2 cellular contexts compared by ENCODE assay signal in the genomic region with DNA sequence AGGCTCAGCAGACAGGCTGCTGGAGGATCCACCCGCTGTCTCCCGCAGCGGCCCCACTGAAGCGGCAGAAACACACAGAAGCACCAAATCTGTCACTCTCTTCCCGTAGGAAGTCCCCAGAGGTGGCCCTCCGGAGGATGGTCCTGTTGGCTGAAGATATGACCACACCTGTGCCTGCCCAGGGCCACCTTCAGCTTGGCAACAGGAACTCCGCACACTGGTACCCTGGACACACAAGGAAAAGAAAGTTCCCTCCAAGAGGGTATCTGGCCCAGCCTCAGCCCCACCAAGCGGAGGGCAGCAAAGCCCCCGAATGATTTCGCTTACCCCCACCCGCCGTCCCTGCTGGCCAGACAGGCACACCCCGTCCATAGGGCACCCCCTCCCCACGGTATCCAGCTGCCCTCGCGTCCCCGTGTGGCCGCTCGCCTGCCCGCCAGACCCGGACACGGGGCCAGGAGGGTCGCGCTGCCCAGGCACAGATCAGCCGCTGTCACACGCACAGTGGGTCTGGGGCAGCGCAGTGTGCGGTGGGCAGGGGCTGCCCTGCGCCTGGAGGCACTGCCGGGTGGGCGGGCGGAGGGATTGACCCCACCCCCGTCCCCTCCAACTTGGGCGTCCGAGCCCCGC.
TF ChIP-seq lines count a peak whose summit lies in the region.

No MANE protein-coding gene starts in this region.

TF ChIP-seq in K562, 482 proteins besides CTCF, POLR2A, EP300 and RAD21:
- TF ChIP-seq, protein P1, sequence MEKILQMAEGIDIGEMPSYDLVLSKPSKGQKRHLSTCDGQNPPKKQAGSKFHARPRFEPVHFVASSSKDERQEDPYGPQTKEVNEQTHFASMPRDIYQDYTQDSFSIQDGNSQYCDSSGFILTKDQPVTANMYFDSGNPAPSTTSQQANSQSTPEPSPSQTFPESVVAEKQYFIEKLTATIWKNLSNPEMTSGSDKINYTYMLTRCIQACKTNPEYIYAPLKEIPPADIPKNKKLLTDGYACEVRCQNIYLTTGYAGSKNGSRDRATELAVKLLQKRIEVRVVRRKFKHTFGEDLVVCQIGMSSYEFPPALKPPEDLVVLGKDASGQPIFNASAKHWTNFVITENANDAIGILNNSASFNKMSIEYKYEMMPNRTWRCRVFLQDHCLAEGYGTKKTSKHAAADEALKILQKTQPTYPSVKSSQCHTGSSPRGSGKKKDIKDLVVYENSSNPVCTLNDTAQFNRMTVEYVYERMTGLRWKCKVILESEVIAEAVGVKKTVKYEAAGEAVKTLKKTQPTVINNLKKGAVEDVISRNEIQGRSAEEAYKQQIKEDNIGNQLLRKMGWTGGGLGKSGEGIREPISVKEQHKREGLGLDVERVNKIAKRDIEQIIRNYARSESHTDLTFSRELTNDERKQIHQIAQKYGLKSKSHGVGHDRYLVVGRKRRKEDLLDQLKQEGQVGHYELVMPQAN (IDR thresholded peaks at IDR 0.05; ENCODE audit: borderline replicate concordance), result 0 out of 2 replicates have a peak, but pooled peaks have one; percentile 29
- TF ChIP-seq HNRNPUL1 (IDR thresholded peaks at IDR 0.05; ENCODE audit: low read length) (no peak), ZNF121 (CRISPR knock-in tag; conservative IDR thresholded peaks at IDR 0.05) (peak; percentile 59), RBBP5 (IDR thresholded peaks at IDR 0.05; ENCODE audit: borderline replicate concordance, insufficient read depth, low read length, poor library complexity, severe bottlenecking) (peak; percentile 67), SP1 (CRISPR knock-in tag; IDR thresholded peaks at IDR 0.05) (peak; percentile 55; the same call in 1 of the 2 replicates), HDAC1 (IDR thresholded peaks at IDR 0.05) (peak in 1 of 2 experiments; percentile 46; a peak in 2 of 4 replicates), CREBBP (IDR thresholded peaks at IDR 0.05; ENCODE audit: low read depth, low read length) (no peak), KDM5B (IDR thresholded peaks at IDR 0.05; ENCODE audit: insufficient replicate concordance, low read depth, low read length) (peak; percentile 22), SETDB1 (IDR thresholded peaks at IDR 0.05; ENCODE audit: low read length) (no peak), MBD2 (IDR thresholded peaks at IDR 0.05; ENCODE audit: borderline replicate concordance, low read depth) (0 out of 2 replicates have a peak, but pooled peaks have one; percentile 3), HNRNPL (IDR thresholded peaks at IDR 0.05; ENCODE audit: low read depth, low read length) (0 out of 2 replicates have a peak, but pooled peaks have one; percentile 33), ESRRA (IDR thresholded peaks at IDR 0.05; ENCODE audit: borderline replicate concordance, low read depth) (no peak), PCBP1 (IDR thresholded peaks at IDR 0.05; ENCODE audit: low read depth, low read length, poor library complexity, severe bottlenecking) (no peak), SAP30 (IDR thresholded peaks at IDR 0.05; ENCODE audit: borderline replicate concordance, insufficient read depth, low read depth, low read length, poor library complexity, severe bottlenecking) (peak; percentile 14), C11orf30 (IDR thresholded peaks at IDR 0.05; ENCODE audit: low read depth) (no peak), BDP1 (IDR thresholded peaks at IDR 0.05; ENCODE audit: insufficient read depth, insufficient read length) (no peak)
- TF ChIP-seq, protein P2, sequence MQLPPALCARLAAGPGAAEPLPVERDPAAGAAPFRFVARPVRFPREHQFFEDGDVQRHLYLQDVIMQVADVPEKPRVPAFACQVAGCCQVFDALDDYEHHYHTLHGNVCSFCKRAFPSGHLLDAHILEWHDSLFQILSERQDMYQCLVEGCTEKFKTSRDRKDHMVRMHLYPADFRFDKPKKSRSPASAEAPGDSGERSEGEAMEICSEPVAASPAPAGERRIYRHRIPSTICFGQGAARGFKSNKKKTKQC (CRISPR knock-in tag; IDR thresholded peaks at IDR 0.05), result no peak
- TF ChIP-seq, protein P3, sequence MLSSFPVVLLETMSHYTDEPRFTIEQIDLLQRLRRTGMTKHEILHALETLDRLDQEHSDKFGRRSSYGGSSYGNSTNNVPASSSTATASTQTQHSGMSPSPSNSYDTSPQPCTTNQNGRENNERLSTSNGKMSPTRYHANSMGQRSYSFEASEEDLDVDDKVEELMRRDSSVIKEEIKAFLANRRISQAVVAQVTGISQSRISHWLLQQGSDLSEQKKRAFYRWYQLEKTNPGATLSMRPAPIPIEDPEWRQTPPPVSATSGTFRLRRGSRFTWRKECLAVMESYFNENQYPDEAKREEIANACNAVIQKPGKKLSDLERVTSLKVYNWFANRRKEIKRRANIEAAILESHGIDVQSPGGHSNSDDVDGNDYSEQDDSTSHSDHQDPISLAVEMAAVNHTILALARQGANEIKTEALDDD (IDR thresholded peaks at IDR 0.05), result no peak

TF ChIP-seq in HEK293T, 16 proteins besides CTCF, POLR2A, EP300 and RAD21:
- TF ChIP-seq L3MBTL2 (conservative IDR thresholded peaks at IDR 0.05), result no peak
- no peak for TF ChIP-seq FOXA1 (IDR thresholded peaks at IDR 0.05)
- TF ChIP-seq HDGF (IDR thresholded peaks at IDR 0.05; ENCODE audit: borderline replicate concordance), result no peak
- TF ChIP-seq ZNF384 (IDR thresholded peaks at IDR 0.05), result no peak
- TF ChIP-seq NFRKB (IDR thresholded peaks at IDR 0.05), result no peak
TF ChIP-seq in HEK293T: peak in this region for 0.
